12 cellular contexts compared by ENCODE assay signal in the genomic region with DNA sequence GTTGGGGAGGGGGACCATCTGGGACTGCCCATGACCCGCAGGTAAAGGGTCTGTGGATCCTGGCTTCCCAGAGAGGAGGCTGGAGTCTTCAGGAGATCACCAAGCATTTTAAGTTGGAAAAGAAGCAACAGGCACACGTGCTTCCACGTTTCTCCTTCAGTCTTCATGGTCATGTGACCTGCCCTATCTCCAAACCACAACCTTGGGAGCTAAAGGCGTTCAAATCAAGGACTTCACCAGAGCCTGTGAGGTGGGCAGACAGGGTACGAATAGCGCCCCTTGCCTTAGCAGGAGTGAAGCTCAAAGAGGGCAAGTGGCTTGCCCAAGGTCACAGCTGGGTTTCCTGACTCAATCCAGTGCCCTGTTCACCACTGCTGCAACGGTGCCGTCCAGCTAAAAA. TPM values are rescaled to one million over a fixed set of nuclear protein-coding genes. Genes with fewer than 3 reads are reported as not detected.
DNase-seq lines count a peak whose midpoint lies in the region; ATAC-seq and TF ChIP-seq lines count a peak whose summit lies in the region.
"Had no signal": no experiment of that assay in that cellular context is flagged by ENCODE, and none has a peak within 500 bp of the region (broad histone marks: within the 10 kb centered on the region; RNA-seq: fewer than 3 reads in every experiment).

No MANE protein-coding gene starts in this region.

- no peak overlapping the region for H2AFZ ChIP-seq in hepatocyte

- H3K4me1 ChIP-seq in hepatocyte (ENCODE audit: insufficient read depth) = peaks cover 27% of the 10 kb centered on the region
- peaks cover 58% of the 10 kb centered on the region for H3K4me1 ChIP-seq in stomach smooth muscle (ENCODE audit: control insufficient read depth, insufficient read depth, low read length)

- POLR2A ChIA-PET in WTC11 (lab: Charles Lee) = no interaction called here

- H3K4me3 Mint-ChIP-seq in T-helper 2 cell treated with Interferon-gamma antibody and Interleukin-4, amounts not matched to agents 5 μg/mL and 100 μg/mL, for 36 hours = no peak overlapping the region
- no peak overlapping the region for H3K4me3 Mint-ChIP-seq in WTC11

- TF ChIP-seq CTCF in WTC11 (IDR thresholded peaks at IDR 0.05) (no peak), hepatocyte (IDR thresholded peaks at IDR 0.05; ENCODE audit: poor library complexity) (no peak)

- 57% methylated on average over 8 of the region's 8 CpGs for WGBS in hepatocyte (ENCODE audit: low lambda C conversion rate, missing lambda C conversion rate)

- H3K27me3 Mint-ChIP-seq in T-helper 2 cell treated with Interferon-gamma antibody and Interleukin-4, amounts not matched to agents 5 μg/mL and 100 μg/mL, for 36 hours (ENCODE audit: low read depth) = no peaks in the 10 kb centered on the region
- H3K27me3 Mint-ChIP-seq in WTC11 (ENCODE audit: low read depth) = no peaks in the 10 kb centered on the region

- H4K20me1 ChIP-seq in hepatocyte (ENCODE audit: insufficient read depth, poor library complexity, severe bottlenecking) = peaks cover 74% of the 10 kb centered on the region

- H3K9me3 Mint-ChIP-seq in T-helper 2 cell treated with Interferon-gamma antibody and Interleukin-4, amounts not matched to agents 5 μg/mL and 100 μg/mL, for 36 hours = no peaks in the 10 kb centered on the region
- no peaks in the 10 kb centered on the region for H3K9me3 Mint-ChIP-seq in WTC11

- H3K27ac Mint-ChIP-seq in T-helper 2 cell treated with Interferon-gamma antibody and Interleukin-4, amounts not matched to agents 5 μg/mL and 100 μg/mL, for 36 hours = peak overlapping the region; percentile 41
- H3K27ac Mint-ChIP-seq in WTC11 = peak overlapping the region; percentile 73; the same call in 1 of the 2 replicates

- H3K27me3 ChIP-seq in hepatocyte = no peaks in the 10 kb centered on the region
- H3K27me3 ChIP-seq in stomach smooth muscle (ENCODE audit: control insufficient read depth in 1 of 2, insufficient read depth in 2 of 2, low read length in 2 of 2) = no peaks in the 10 kb centered on the region
- H3K27me3 ChIP-seq in MG63 = no peaks in the 10 kb centered on the region

- no peaks in the 10 kb centered on the region for H3K9me3 ChIP-seq in hepatocyte (ENCODE audit: low read depth)
- H3K9me3 ChIP-seq in stomach smooth muscle (ENCODE audit: control insufficient read depth in 2 of 2, low read length in 2 of 2) = no peaks in the 10 kb centered on the region
- H3K9me3 ChIP-seq in MG63 = no peaks in the 10 kb centered on the region

- ATAC-seq in WTC11 (no peak), HG03342 (IDR thresholded peaks at IDR 0.05; ENCODE audit: unreplicated experiment) (no peak)

- no peak overlapping the region for H3K4me3 ChIP-seq in hepatocyte
- H3K4me3 ChIP-seq in stomach smooth muscle (ENCODE audit: low read length in 2 of 2) = peak overlapping the region in 1 of 2 donors; percentile 40
- H3K4me3 ChIP-seq in MG63 = no peak overlapping the region

- no peak for DNase-seq in T-helper 2 cell treated with Interferon-gamma antibody and Interleukin-4, amounts not matched to agents 5 μg/mL and 100 μg/mL, for 36 hours (ENCODE audit: low spot score)
- DNase-seq in T-helper 2 cell (no peak), WTC11 (ENCODE audit: low spot score) (no peak), hepatocyte (ENCODE audit: low spot score) (no peak), MG63 (no peak), NCI-H1930 (lab: John Stamatoyannopoulos, UW) (no peak)
- DNase-seq: activated gamma-delta T cell, H7, NCI-H1048, T1000 had no signal

- H3K79me2 ChIP-seq in hepatocyte = peaks cover 100% of the 10 kb centered on the region

- CTCF ChIA-PET in WTC11 (lab: Charles Lee) = interaction anchor here (0.5 to 1.8 kb wide), 3 partner anchors 8 to 214 kb away, joined by 3 to 5 read pairs (median 4); no protein-coding TSS in a partner anchor

- peaks cover 33% of the 10 kb centered on the region for H3K4me1 Mint-ChIP-seq in T-helper 2 cell treated with Interferon-gamma antibody and Interleukin-4, amounts not matched to agents 5 μg/mL and 100 μg/mL, for 36 hours (ENCODE audit: low read depth)
- peaks cover 57% of the 10 kb centered on the region for H3K4me1 Mint-ChIP-seq in WTC11

- H3K36me3 ChIP-seq in hepatocyte (replicated peaks; ENCODE audit: insufficient read depth, low read depth) = no peaks in the 10 kb centered on the region
- H3K36me3 ChIP-seq in stomach smooth muscle (ENCODE audit: control insufficient read depth in 2 of 2, insufficient read depth in 2 of 2, low read length in 2 of 2) = no peaks in the 10 kb centered on the region
- peaks cover 41% of the 10 kb centered on the region for H3K36me3 ChIP-seq in MG63

- H3K9me2 ChIP-seq in hepatocyte (replicated peaks; ENCODE audit: insufficient read depth) = no peaks in the 10 kb centered on the region

- H3K27ac ChIP-seq in hepatocyte (peak overlapping the region; percentile 58), stomach smooth muscle (ENCODE audit: low read length) (peak overlapping the region; percentile 49)

- H3K4me2 ChIP-seq in hepatocyte = no peak overlapping the region

- no peak overlapping the region for H3K9ac ChIP-seq in stomach smooth muscle (ENCODE audit: low read length in 2 of 2)

- peaks cover 10% of the 10 kb centered on the region for H3K36me3 Mint-ChIP-seq in T-helper 2 cell treated with Interferon-gamma antibody and Interleukin-4, amounts not matched to agents 5 μg/mL and 100 μg/mL, for 36 hours (ENCODE audit: low read depth)
- peaks cover 5% of the 10 kb centered on the region; the same call in 1 of the 2 replicates for H3K36me3 Mint-ChIP-seq in WTC11

TF ChIP-seq in WTC11, 78 proteins besides CTCF, POLR2A, EP300 and RAD21:
- TF ChIP-seq USF2 (CRISPR knock-in tag; IDR thresholded peaks at IDR 0.05) (peak; percentile 82), KAT7 (CRISPR knock-in tag; IDR thresholded peaks at IDR 0.05; ENCODE audit: borderline replicate concordance) (no peak), TCF7 (CRISPR knock-in tag; IDR thresholded peaks at IDR 0.05; ENCODE audit: low read depth) (no peak)
- TF ChIP-seq, protein P1, sequence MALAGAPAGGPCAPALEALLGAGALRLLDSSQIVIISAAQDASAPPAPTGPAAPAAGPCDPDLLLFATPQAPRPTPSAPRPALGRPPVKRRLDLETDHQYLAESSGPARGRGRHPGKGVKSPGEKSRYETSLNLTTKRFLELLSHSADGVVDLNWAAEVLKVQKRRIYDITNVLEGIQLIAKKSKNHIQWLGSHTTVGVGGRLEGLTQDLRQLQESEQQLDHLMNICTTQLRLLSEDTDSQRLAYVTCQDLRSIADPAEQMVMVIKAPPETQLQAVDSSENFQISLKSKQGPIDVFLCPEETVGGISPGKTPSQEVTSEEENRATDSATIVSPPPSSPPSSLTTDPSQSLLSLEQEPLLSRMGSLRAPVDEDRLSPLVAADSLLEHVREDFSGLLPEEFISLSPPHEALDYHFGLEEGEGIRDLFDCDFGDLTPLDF (CRISPR knock-in tag; IDR thresholded peaks at IDR 0.05) = no peak
- TF ChIP-seq, protein P2, sequence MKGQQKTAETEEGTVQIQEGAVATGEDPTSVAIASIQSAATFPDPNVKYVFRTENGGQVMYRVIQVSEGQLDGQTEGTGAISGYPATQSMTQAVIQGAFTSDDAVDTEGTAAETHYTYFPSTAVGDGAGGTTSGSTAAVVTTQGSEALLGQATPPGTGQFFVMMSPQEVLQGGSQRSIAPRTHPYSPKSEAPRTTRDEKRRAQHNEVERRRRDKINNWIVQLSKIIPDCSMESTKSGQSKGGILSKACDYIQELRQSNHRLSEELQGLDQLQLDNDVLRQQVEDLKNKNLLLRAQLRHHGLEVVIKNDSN (CRISPR knock-in tag; IDR thresholded peaks at IDR 0.05) = peak; percentile 72

RNA-seq across cellular contexts. Expression of gene TMEM184B, which starts 6.7 kb away (rescaled TPM):
- total RNA-seq in WTC11 (2021) = 85.9 to 89.7 TPM (median 88.1 TPM) in 3 replicates
- 32.1 and 58.2 TPM in 2 replicates for total RNA-seq in hepatocyte
- 90.0 and 102 TPM in 2 replicates for polyA plus RNA-seq in hepatocyte
- total RNA-seq in MG63 (2014; rRNA removed; shearing (Covaris generic); ENCODE audit: low replicate concordance) = 18.6 and 20.4 TPM in 2 replicates

RNA-seq across cellular contexts. Expression of gene CSNK1E, which starts 51.1 kb away (rescaled TPM):
- 262 to 271 TPM (median 265 TPM) in 3 replicates for total RNA-seq in WTC11 (2021)
- total RNA-seq in hepatocyte = 85.8 and 89.5 TPM in 2 replicates
- polyA plus RNA-seq in hepatocyte = 123 and 152 TPM in 2 replicates
- total RNA-seq in MG63 (2014; rRNA removed; shearing (Covaris generic); ENCODE audit: low replicate concordance) = 54.5 and 75.0 TPM in 2 replicates
